Comparison of ENCODE assay signal across 13 cellular contexts in the genomic region with DNA sequence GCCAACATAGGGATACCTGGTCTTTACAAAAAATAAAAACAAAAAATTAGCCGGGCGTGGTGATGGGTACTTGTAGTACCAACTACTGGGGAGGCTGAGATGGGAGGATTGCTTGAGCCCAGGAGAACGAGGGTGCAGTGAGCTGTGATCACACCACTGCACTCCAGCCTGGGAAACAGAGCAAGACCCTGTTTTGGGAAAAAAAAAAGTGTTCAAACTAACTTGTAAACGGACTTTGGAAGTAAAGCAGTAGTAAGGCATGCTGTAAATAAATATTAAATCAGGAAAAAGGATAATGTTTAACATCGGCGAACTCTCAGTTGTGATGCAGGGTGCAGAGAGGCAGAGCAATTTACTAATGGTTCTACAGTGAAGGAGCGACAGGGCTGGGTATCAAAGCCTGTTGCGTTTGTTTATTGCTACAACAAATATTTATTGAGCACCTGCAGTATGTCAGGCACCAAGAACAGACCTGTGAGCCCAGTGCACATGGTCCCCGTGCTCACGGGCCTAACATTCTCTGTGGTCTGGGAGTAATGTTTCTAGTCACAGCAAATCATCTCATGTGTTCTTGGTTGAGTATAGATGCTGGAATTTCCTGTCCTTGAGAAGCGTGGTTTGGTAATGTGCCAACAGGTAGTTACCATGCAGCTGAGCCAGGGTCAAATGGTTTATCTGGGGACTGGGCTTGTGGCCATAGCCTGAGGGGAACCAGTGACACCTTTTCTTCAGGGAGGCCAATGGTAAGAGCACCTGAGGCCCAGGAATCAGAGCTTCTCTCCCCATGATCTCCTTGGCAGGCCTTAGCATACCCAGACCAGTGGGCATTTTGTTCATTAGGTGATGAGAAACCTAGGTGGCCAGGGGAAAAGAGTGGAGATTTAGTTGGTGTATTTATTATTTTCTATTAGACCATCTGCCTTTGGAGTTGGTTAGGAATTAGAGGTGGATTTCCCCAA. TPM values are rescaled to one million over a fixed set of nuclear protein-coding genes. Genes with fewer than 3 reads are reported as not detected.
DNase-seq lines count a peak whose midpoint lies in the region; ATAC-seq, FAIRE-seq and TF ChIP-seq lines count a peak whose summit lies in the region.
"Had no signal": no experiment of that assay in that cellular context is flagged by ENCODE, and none has a peak within 500 bp of the region (broad histone marks: within the 10 kb centered on the region; RNA-seq: fewer than 3 reads in every experiment).

No MANE protein-coding gene starts in this region.

- DNase-seq in GM12892 (ENCODE audit: insufficient read length) (no peak), NCI-H226 (peak; percentile 38), endothelial cell (ENCODE audit: low spot score) (no peak), medulla oblongata (ENCODE audit: extremely low spot score) (no peak), occipital lobe (lab: John Stamatoyannopoulos, UW) (no peak)
- no peak for DNase-seq in stimulated activated naive CD8-positive, alpha-beta T cell treated with anti-CD3 and anti-CD28 coated beads, Interleukin-15, Interleukin-2, amounts not matched to agents 100 U/mL and 50 U/mL, for 24 hours
- DNase-seq: activated gamma-delta T cell, COR-L47, kidney, NCI-H526, sigmoid colon had no signal

- no peaks in the 10 kb centered on the region for H3K4me1 Mint-ChIP-seq in endothelial cell (ENCODE audit: unreplicated experiment)

- H3K27me3 Mint-ChIP-seq in endothelial cell (ENCODE audit: unreplicated experiment), result peaks cover 2% of the 10 kb centered on the region

- peak; percentile 46 for ATAC-seq in GM21825 (IDR thresholded peaks at IDR 0.05; ENCODE audit: unreplicated experiment)
- no peak for ATAC-seq in stimulated activated naive CD8-positive, alpha-beta T cell treated with anti-CD3 and anti-CD28 coated beads, Interleukin-15, Interleukin-2, amounts not matched to agents 100 U/mL and 50 U/mL, for 24 hours

- H3K27ac Mint-ChIP-seq in endothelial cell (ENCODE audit: unreplicated experiment), result no peak overlapping the region

- peak; percentile 27 for FAIRE-seq in GM12892 (lab: Jason Lieb, UNC)
- FAIRE-seq: kidney had no signal

- peaks cover 4% of the 10 kb centered on the region for H3K36me3 Mint-ChIP-seq in endothelial cell (ENCODE audit: low read depth, unreplicated experiment)

- TF ChIP-seq POLR2A in GM12892 (IDR thresholded peaks at IDR 0.05; ENCODE audit: low read depth, low read length), result no peak

- H3K4me3 Mint-ChIP-seq in endothelial cell (ENCODE audit: unreplicated experiment), result no peak overlapping the region

- H3K9me3 Mint-ChIP-seq in endothelial cell (ENCODE audit: unreplicated experiment), result no peaks in the 10 kb centered on the region

- no peaks in the 10 kb centered on the region for H3K27me3 ChIP-seq in layer of hippocampus (ENCODE audit: control insufficient read depth, insufficient read depth, low read length)
- H3K27me3 ChIP-seq: sigmoid colon had no signal

- H3K27ac ChIP-seq in layer of hippocampus (ENCODE audit: low read depth, low read length), result peak overlapping the region; percentile 22
- H3K27ac ChIP-seq: sigmoid colon had no signal

- TF ChIP-seq CTCF in endothelial cell (IDR thresholded peaks at IDR 0.05; ENCODE audit: unreplicated experiment), result no peak

RNA-seq across cellular contexts. Expression of gene GREB1, which starts 27.9 kb away (rescaled TPM):
- polyA plus RNA-seq in GM12892 (2012; ENCODE audit: missing spikeins), result 0.13 TPM
- total RNA-seq in endothelial cell (ENCODE audit: unreplicated experiment) (35.9 TPM), occipital lobe (1.4 TPM)

RNA-seq across cellular contexts. Expression of gene E2F6, which starts 40.0 kb away (rescaled TPM):
- 8.1 TPM for polyA plus RNA-seq in GM12892 (2012; ENCODE audit: missing spikeins)
- total RNA-seq in endothelial cell (ENCODE audit: unreplicated experiment), result 20.4 TPM
- 13.3 TPM for total RNA-seq in occipital lobe

Comparison
In these comparisons a context has a peak if more than half of its experiments do, and no peak if none do; other contexts are left out.
1. RNA of gene GREB1, which starts 27.9 kb away (total RNA-seq): 35.9 TPM in endothelial cell (single experiment); 1.4 TPM in occipital lobe (single experiment); every median in the first group is over 10 times any median in the second.